In genomic region chr5:42951169-42951846, GRCh38 we compare ENCODE assay signal across 8 cellular contexts.
DNase-seq lines count a peak whose midpoint lies in the region; ATAC-seq and TF ChIP-seq lines count a peak whose summit lies in the region.

No MANE protein-coding gene starts in this region.

- peak overlapping the region; percentile 97 for H3K4me3 ChIP-seq in CD8-positive, alpha-beta memory T cell (ENCODE audit: low read length)
- H3K4me3 ChIP-seq in Karpas-422 (ENCODE audit: low read length) = peak overlapping the region; percentile 63
- H3K4me3 ChIP-seq in breast epithelium = peak overlapping the region; percentile 60 to 85 (median 64)
- H3K4me3 ChIP-seq in mononuclear cell (ENCODE audit: low read length) = peak overlapping the region; percentile 63

- peak overlapping the region; percentile 82 for H3K4me2 ChIP-seq in Karpas-422 (ENCODE audit: low read depth, low read length, poor library complexity, severe bottlenecking)

- POLR2A ChIA-PET in CD8-positive, alpha-beta memory T cell (lab: Charles Lee) = interaction anchor here (0.5 to 7.7 kb wide), 16 partner anchors 28 to 1142 kb away, joined by 3 to 274 read pairs (median 12); partner anchors contain the start of genes ANXA2R, TMEM267 and ZNF131
- POLR2A ChIA-PET in WTC11 (lab: Charles Lee) = no interaction called here

- peaks cover 27% of the 10 kb centered on the region for H3K4me1 ChIP-seq in CD8-positive, alpha-beta memory T cell (ENCODE audit: insufficient read depth, low read length)
- H3K4me1 ChIP-seq in Karpas-422 (ENCODE audit: low read length) (peaks cover 35% of the 10 kb centered on the region), breast epithelium (no peaks in the 10 kb centered on the region), mononuclear cell (ENCODE audit: insufficient read depth, low read length) (peaks cover 47% of the 10 kb centered on the region)

- peaks cover 29 to 50% (median 39%) of the 10 kb centered on the region in 3 donors for H3K4me1 Mint-ChIP-seq in CD8-positive, alpha-beta memory T cell
- H3K4me1 Mint-ChIP-seq in WTC11 = peaks cover 20% of the 10 kb centered on the region
- H3K4me1 Mint-ChIP-seq in stimulated activated naive B cell treated with anti-CD40 and anti-IgM and Interleukin-4, amounts not matched to agents 10 μg/mL and 1 μg/mL and 100 μg/mL, for 72 hours = peaks cover 10 to 34% of the 10 kb centered on the region in 2 donors

- CTCF ChIA-PET in CD8-positive, alpha-beta memory T cell (lab: Charles Lee) = interaction anchor here (0.9 to 9.1 kb wide), 15 partner anchors 12 to 170 kb away, joined by 3 to 113 read pairs (median 12); partner anchors contain the start of genes ANXA2R and ZNF131
- CTCF ChIA-PET in WTC11 (lab: Charles Lee) = interaction anchor here (1.0 to 1.1 kb wide), 2 partner anchors 20 to 42 kb away, joined by 3 to 4 read pairs; no protein-coding TSS in a partner anchor

- TF ChIP-seq CTCF in WTC11 (IDR thresholded peaks at IDR 0.05) (no peak), breast epithelium (IDR thresholded peaks at IDR 0.05) (no peak)

- peak overlapping the region; percentile 98 for H3K27ac ChIP-seq in CD8-positive, alpha-beta memory T cell (ENCODE audit: low read depth, low read length)
- H3K27ac ChIP-seq in Karpas-422 (ENCODE audit: low read length) (no peak overlapping the region), breast epithelium (peak overlapping the region; percentile 95)

- H3K79me2 ChIP-seq in Karpas-422 (ENCODE audit: low read length) = no peaks in the 10 kb centered on the region

- H2AFZ ChIP-seq in Karpas-422 (ENCODE audit: low read length) = peak overlapping the region; percentile 59

- no peaks in the 10 kb centered on the region for H3K9me2 ChIP-seq in Karpas-422 (replicated peaks; ENCODE audit: insufficient read depth, low read length)

- ATAC-seq in GM21367 (IDR thresholded peaks at IDR 0.05; ENCODE audit: unreplicated experiment) (peak; percentile 28), WTC11 (no peak)
- peak; percentile 49 to 51 for ATAC-seq in stimulated activated naive B cell treated with anti-CD40 and anti-IgM and Interleukin-4, amounts not matched to agents 10 μg/mL and 1 μg/mL and 100 μg/mL, for 72 hours (replicated peaks)

- TF ChIP-seq POLR2A in breast epithelium (IDR thresholded peaks at IDR 0.05) = no peak

- H3K27me3 ChIP-seq in CD8-positive, alpha-beta memory T cell (ENCODE audit: insufficient read depth, low read length, poor library complexity, severe bottlenecking) = no peaks in the 10 kb centered on the region
- no peaks in the 10 kb centered on the region for H3K27me3 ChIP-seq in Karpas-422 (ENCODE audit: low read length)
- H3K27me3 ChIP-seq in breast epithelium = peaks cover 0 to 30% of the 10 kb centered on the region in 2 donors
- no peaks in the 10 kb centered on the region for H3K27me3 ChIP-seq in mononuclear cell (ENCODE audit: insufficient read depth, low read length)

- H3K27me3 Mint-ChIP-seq in CD8-positive, alpha-beta memory T cell = peaks cover 0 to 15% of the 10 kb centered on the region in 2 donors
- peaks cover 19% of the 10 kb centered on the region for H3K27me3 Mint-ChIP-seq in WTC11 (ENCODE audit: low read depth)
- H3K27me3 Mint-ChIP-seq in stimulated activated naive B cell treated with anti-CD40 and anti-IgM and Interleukin-4, amounts not matched to agents 10 μg/mL and 1 μg/mL and 100 μg/mL, for 72 hours = peaks cover 0 to 11% of the 10 kb centered on the region in 2 donors

- peaks cover 7 to 27% (median 10%) of the 10 kb centered on the region in 5 donors for H3K9me3 Mint-ChIP-seq in CD8-positive, alpha-beta memory T cell
- peaks cover 35% of the 10 kb centered on the region for H3K9me3 Mint-ChIP-seq in WTC11
- no peaks in the 10 kb centered on the region for H3K9me3 Mint-ChIP-seq in stimulated activated naive B cell treated with anti-CD40 and anti-IgM and Interleukin-4, amounts not matched to agents 10 μg/mL and 1 μg/mL and 100 μg/mL, for 72 hours

- peak overlapping the region; percentile 97 to 100 (median 100) for H3K27ac Mint-ChIP-seq in CD8-positive, alpha-beta memory T cell
- peak overlapping the region; percentile 78 for H3K27ac Mint-ChIP-seq in WTC11
- peak overlapping the region; percentile 99 for H3K27ac Mint-ChIP-seq in stimulated activated naive B cell treated with anti-CD40 and anti-IgM and Interleukin-4, amounts not matched to agents 10 μg/mL and 1 μg/mL and 100 μg/mL, for 72 hours

- intact Hi-C loops in breast epithelium (cut with DNase I; ENCODE audit: low total_unique reads) = no loop called here

- H3K36me3 ChIP-seq in CD8-positive, alpha-beta memory T cell (ENCODE audit: insufficient read depth, low read length) = no peaks in the 10 kb centered on the region
- no peaks in the 10 kb centered on the region for H3K36me3 ChIP-seq in Karpas-422 (ENCODE audit: insufficient read depth, low read length)
- H3K36me3 ChIP-seq in breast epithelium = no peaks in the 10 kb centered on the region

- H3K4me3 Mint-ChIP-seq in CD8-positive, alpha-beta memory T cell = peak overlapping the region; percentile 91 to 98 (median 95)
- H3K4me3 Mint-ChIP-seq in WTC11 = no peak overlapping the region
- H3K4me3 Mint-ChIP-seq in stimulated activated naive B cell treated with anti-CD40 and anti-IgM and Interleukin-4, amounts not matched to agents 10 μg/mL and 1 μg/mL and 100 μg/mL, for 72 hours = peak overlapping the region; percentile 94 to 95

- H3K36me3 Mint-ChIP-seq in CD8-positive, alpha-beta memory T cell = peaks cover 4 to 24% (median 10%) of the 10 kb centered on the region in 3 donors
- H3K36me3 Mint-ChIP-seq in WTC11 = peaks cover 37% of the 10 kb centered on the region
- no peaks in the 10 kb centered on the region for H3K36me3 Mint-ChIP-seq in stimulated activated naive B cell treated with anti-CD40 and anti-IgM and Interleukin-4, amounts not matched to agents 10 μg/mL and 1 μg/mL and 100 μg/mL, for 72 hours

- peak; percentile 67 to 91 (median 90) for DNase-seq in CD8-positive, alpha-beta memory T cell
- peak; percentile 70 for DNase-seq in Karpas-422
- no peak for DNase-seq in WTC11 (ENCODE audit: low spot score)
- DNase-seq in breast epithelium (ENCODE audit: low spot score in 2 of 2) = no peak
- DNase-seq in stimulated activated naive B cell treated with anti-CD40 and anti-IgM and Interleukin-4, amounts not matched to agents 10 μg/mL and 1 μg/mL and 100 μg/mL, for 72 hours = peak; percentile 61
- DNase-seq in AML-193 (lab: John Stamatoyannopoulos, UW) = no peak

- H4K20me1 ChIP-seq in Karpas-422 (ENCODE audit: insufficient read depth, low read depth, low read length) = no peaks in the 10 kb centered on the region

- H3K9me3 ChIP-seq in CD8-positive, alpha-beta memory T cell (ENCODE audit: low read length) = no peaks in the 10 kb centered on the region
- H3K9me3 ChIP-seq in Karpas-422 (ENCODE audit: low read length) (no peaks in the 10 kb centered on the region), breast epithelium (peaks cover 20 to 25% of the 10 kb centered on the region in 2 donors), mononuclear cell (ENCODE audit: low read depth, low read length) (no peaks in the 10 kb centered on the region)

- peak overlapping the region; percentile 55 for H3K9ac ChIP-seq in Karpas-422 (ENCODE audit: low read length)

TF ChIP-seq in WTC11, 78 proteins besides CTCF, POLR2A, EP300 and RAD21:
- no peak for TF ChIP-seq ARID4B (CRISPR knock-in tag; IDR thresholded peaks at IDR 0.05; ENCODE audit: borderline replicate concordance)
TF ChIP-seq in WTC11: peak in this region for 0.

Comparison
In these comparisons a context has a peak if more than half of its experiments do, and no peak if none do; other contexts are left out.
1. DNase-seq: peak in CD8-positive, alpha-beta memory T cell (5 of 5), Karpas-422 (single experiment) and stimulated activated naive B cell treated with anti-CD40 and anti-IgM and Interleukin-4, amounts not matched to agents 10 μg/mL and 1 μg/mL and 100 μg/mL, for 72 hours (single experiment); none in WTC11 (single experiment), breast epithelium (0 of 2) and AML-193 (0 of 2).
2. Peak in every context shown above with its lines, with median percentiles within 50 percentile points of each other: H3K4me3 ChIP-seq and H3K27ac Mint-ChIP-seq.